Comparison of ENCODE assay signal across 8 cellular contexts in genomic region chr4:110198472-110199419, GRCh38. TPM values are rescaled to one million over a fixed set of nuclear protein-coding genes. Genes with fewer than 3 reads are reported as not detected.
DNase-seq lines count a peak whose midpoint lies in the region; ATAC-seq, FAIRE-seq and TF ChIP-seq lines count a peak whose summit lies in the region.

ELOVL6 (minus strand) TSS chr4:110198615; CDS start chr4:110198335, 280 bp downstream.

- no peaks in the 10 kb centered on the region for H3K9me3 ChIP-seq in neutrophil
- H3K9me3 ChIP-seq in upper lobe of right lung = no peaks in the 10 kb centered on the region

- intact Hi-C loops in upper lobe of right lung (cut with DNase I) = no loop called here

- FAIRE-seq in RCC 7860 (lab: Jason Lieb, UNC) = no peak

- H3K36me3 ChIP-seq in neutrophil (no peaks in the 10 kb centered on the region), upper lobe of right lung (no peaks in the 10 kb centered on the region)

- peak within 1 kb of the TSS; percentile 98 for H3K27ac Mint-ChIP-seq in activated naive CD8-positive, alpha-beta T cell
- H3K27ac Mint-ChIP-seq in glutamatergic neuron (ENCODE audit: unreplicated experiment) = peak within 1 kb of the TSS; percentile 95

- H3K4me1 ChIP-seq in neutrophil (ENCODE audit: control insufficient read depth in 1 of 2, insufficient read depth in 1 of 2, low read depth in 1 of 2, low read length in 1 of 2) (peaks cover 29 to 33% of the 10 kb centered on the region in 2 experiments), upper lobe of right lung (peaks cover 10% of the 10 kb centered on the region)

- DNase-seq in NCI-H2107 treated with DMSO at 0.1 percent for 48 hours (lab: John Stamatoyannopoulos, UW; ENCODE audit: unreplicated experiment) = peak; percentile 15
- no peak for DNase-seq in NCI-H2107 (lab: John Stamatoyannopoulos, UW)
- DNase-seq in HuH-7 (ENCODE audit: low spot score) = peak; percentile 59
- peak; percentile 70 for DNase-seq in RCC 7860 (ENCODE audit: low spot score)
- peak; percentile 82 for DNase-seq in glutamatergic neuron
- DNase-seq in upper lobe of right lung = peak; percentile 77

- TF ChIP-seq CTCF in glutamatergic neuron (IDR thresholded peaks at IDR 0.05; ENCODE audit: partially characterized antibody, unreplicated experiment) (no peak), neutrophil (IDR thresholded peaks at IDR 0.05) (no peak), upper lobe of right lung (IDR thresholded peaks at IDR 0.05) (no peak)

- H3K27ac ChIP-seq in neutrophil (no peak within 1 kb of the TSS), upper lobe of right lung (peak within 1 kb of the TSS; percentile 86)

- no peaks in the 10 kb centered on the region for H3K9me3 Mint-ChIP-seq in activated naive CD8-positive, alpha-beta T cell (ENCODE audit: low read depth)
- H3K9me3 Mint-ChIP-seq in glutamatergic neuron (ENCODE audit: unreplicated experiment) = peaks cover 18% of the 10 kb centered on the region

- peak within 1 kb of the TSS; percentile 99 for H3K4me3 Mint-ChIP-seq in activated naive CD8-positive, alpha-beta T cell
- peak within 1 kb of the TSS; percentile 100 for H3K4me3 Mint-ChIP-seq in glutamatergic neuron (ENCODE audit: unreplicated experiment)

- peak; percentile 43 for ATAC-seq in upper lobe of right lung

- H3K4me1 Mint-ChIP-seq in activated naive CD8-positive, alpha-beta T cell (ENCODE audit: low read depth) = peaks cover 28% of the 10 kb centered on the region
- peaks cover 12% of the 10 kb centered on the region for H3K4me1 Mint-ChIP-seq in glutamatergic neuron (ENCODE audit: low read depth, unreplicated experiment)

- H3K36me3 Mint-ChIP-seq in activated naive CD8-positive, alpha-beta T cell = no peaks in the 10 kb centered on the region
- H3K36me3 Mint-ChIP-seq in glutamatergic neuron (ENCODE audit: unreplicated experiment) = peaks cover 4% of the 10 kb centered on the region

- peak within 1 kb of the TSS; percentile 56 to 69 for H3K4me3 ChIP-seq in neutrophil (ENCODE audit: low read depth in 1 of 2, low read length in 1 of 2)
- peak within 1 kb of the TSS; percentile 74 for H3K4me3 ChIP-seq in upper lobe of right lung

- no peaks in the 10 kb centered on the region for H3K27me3 Mint-ChIP-seq in activated naive CD8-positive, alpha-beta T cell
- H3K27me3 Mint-ChIP-seq in glutamatergic neuron (ENCODE audit: unreplicated experiment) = peaks cover 18% of the 10 kb centered on the region

- H3K27me3 ChIP-seq in neutrophil (peaks cover 69% of the 10 kb centered on the region), upper lobe of right lung (no peaks in the 10 kb centered on the region)

RNA-seq across cellular contexts. Expression of gene ELOVL6, which starts in this region (rescaled TPM):
- total RNA-seq in glutamatergic neuron (ENCODE audit: unreplicated experiment) (60.1 TPM), upper lobe of right lung (4.7 TPM)

Comparison
In these comparisons a context has a peak if more than half of its experiments do, and no peak if none do; other contexts are left out.
1. RNA of gene ELOVL6 (total RNA-seq): 60.1 TPM in glutamatergic neuron (single experiment); 4.7 TPM in upper lobe of right lung (single experiment); every median in the first group is over 10 times any median in the second.